Comparison of ENCODE assay signal across 17 cellular contexts in genomic region chr6:161140554-161140875, GRCh38.
"Had no signal": no experiment of that assay in that cellular context is flagged by ENCODE, and none has a peak within 500 bp of the region (broad histone marks: within the 10 kb centered on the region; RNA-seq: fewer than 3 reads in every experiment).

No MANE protein-coding gene starts in this region.

- H3K27me3 ChIP-seq: left lung, ovary, stomach, suprapubic skin, transverse colon, vagina had no signal

- H3K4me3 Mint-ChIP-seq: activated CD4-positive, alpha-beta T cell treated with anti-CD3 and anti-CD28 coated beads for 36 hours; activated naive CD4-positive, alpha-beta T cell treated with anti-CD3 and anti-CD28 coated beads, Interleukin-2, amount 10 ng/mL, durations not matched to agents 7 days and 5 days; activated T-cell treated with anti-CD3 and anti-CD28 coated beads, Interleukin-2, amount 50 U/mL, for 72 hours had no signal

- H3K9me3 Mint-ChIP-seq: activated naive CD4-positive, alpha-beta T cell treated with anti-CD3 and anti-CD28 coated beads, Interleukin-2, amount 10 ng/mL, durations not matched to agents 7 days and 5 days; activated T-cell treated with anti-CD3 and anti-CD28 coated beads, Interleukin-2, amount 50 U/mL, for 72 hours had no signal

- H3K36me3 ChIP-seq: ovary, prostate gland, transverse colon, vagina had no signal

- H3K4me1 ChIP-seq: left lung, prostate gland, suprapubic skin, transverse colon had no signal

- DNase-seq: activated CD4-positive, alpha-beta T cell treated with anti-CD3 and anti-CD28 coated beads for 36 hours; activated CD4-positive, alpha-beta T cell treated with anti-CD3 and anti-CD28 coated beads, Interleukin-2, amount 50 U/mL, for 48 hours; activated effector memory CD4-positive, alpha-beta T cell treated with Interleukin-2 at 50 U/mL for 16 hours; activated naive CD4-positive, alpha-beta T cell treated with anti-CD3 and anti-CD28 coated beads, Interleukin-2, amount 10 ng/mL, durations not matched to agents 7 days and 5 days; activated T-cell treated with anti-CD3 and anti-CD28 coated beads, Interleukin-2, amount 50 U/mL, for 72 hours; foreskin melanocyte; stimulated activated CD4-positive, alpha-beta T cell treated with anti-CD3 and anti-CD28 coated beads, Interleukin-1b, Interleukin-23, amount 100 ng/mL, for 48 hours had no signal

- H3K27ac ChIP-seq: left lung, ovary, prostate gland, stomach, suprapubic skin, transverse colon, vagina had no signal

- ATAC-seq: activated CD4-positive, alpha-beta T cell treated with anti-CD3 and anti-CD28 coated beads for 36 hours; activated T-cell treated with anti-CD3 and anti-CD28 coated beads, Interleukin-2, amount 50 U/mL, for 72 hours; left lung; naive thymus-derived CD8-positive, alpha-beta T cell had no signal

- H3K9me3 ChIP-seq: left lung, ovary, prostate gland, stomach, suprapubic skin, transverse colon, vagina had no signal

- FAIRE-seq: bronchial epithelial cell had no signal

- H3K4me1 Mint-ChIP-seq: activated CD4-positive, alpha-beta T cell treated with anti-CD3 and anti-CD28 coated beads for 36 hours; activated naive CD4-positive, alpha-beta T cell treated with anti-CD3 and anti-CD28 coated beads, Interleukin-2, amount 10 ng/mL, durations not matched to agents 7 days and 5 days had no signal

- H3K27ac Mint-ChIP-seq: activated CD4-positive, alpha-beta T cell treated with anti-CD3 and anti-CD28 coated beads for 36 hours; activated naive CD4-positive, alpha-beta T cell treated with anti-CD3 and anti-CD28 coated beads, Interleukin-2, amount 10 ng/mL, durations not matched to agents 7 days and 5 days; activated T-cell treated with anti-CD3 and anti-CD28 coated beads, Interleukin-2, amount 50 U/mL, for 72 hours; naive thymus-derived CD8-positive, alpha-beta T cell had no signal

- H3K27me3 Mint-ChIP-seq: activated CD4-positive, alpha-beta T cell treated with anti-CD3 and anti-CD28 coated beads for 36 hours; activated naive CD4-positive, alpha-beta T cell treated with anti-CD3 and anti-CD28 coated beads, Interleukin-2, amount 10 ng/mL, durations not matched to agents 7 days and 5 days; naive thymus-derived CD8-positive, alpha-beta T cell had no signal

- H3K4me3 ChIP-seq: left lung, lung, ovary, prostate gland, stomach, suprapubic skin, transverse colon, vagina had no signal
